23 cellular contexts compared by ENCODE assay signal in the genomic region with DNA sequence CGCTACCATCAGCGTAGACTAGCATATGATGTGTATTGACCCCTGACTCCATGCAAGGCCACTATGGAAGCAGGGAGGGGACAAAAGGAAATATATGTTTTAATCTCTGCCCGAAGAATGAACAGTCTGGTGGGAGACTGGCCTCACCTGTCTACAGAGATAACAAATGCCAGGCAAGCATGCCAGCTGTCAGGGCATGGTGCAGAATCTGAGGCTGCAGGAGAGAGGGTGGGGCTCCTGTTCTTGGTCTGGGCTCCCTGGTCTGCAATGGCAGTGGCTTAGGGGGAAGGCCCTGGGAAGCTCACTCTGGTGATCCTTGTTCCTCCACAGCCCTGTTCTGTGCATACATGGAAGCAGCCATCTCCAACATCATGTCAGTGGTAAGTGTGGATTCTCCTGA. TPM values are rescaled to one million over a fixed set of nuclear protein-coding genes. Genes with fewer than 3 reads are reported as not detected.
DNase-seq lines count a peak whose midpoint lies in the region; ATAC-seq and TF ChIP-seq lines count a peak whose summit lies in the region.
"Had no signal": no experiment of that assay in that cellular context is flagged by ENCODE, and none has a peak within 500 bp of the region (broad histone marks: within the 10 kb centered on the region; RNA-seq: fewer than 3 reads in every experiment).

No MANE protein-coding gene starts in this region.

- H3K4me2 ChIP-seq in mesenchymal stem cell (ENCODE audit: low read length, poor library complexity, severe bottlenecking): no peak overlapping the region
- H3K4me2 ChIP-seq: A549, BLaER1 had no signal

- TF ChIP-seq POLR2A in gastroesophageal sphincter (IDR thresholded peaks at IDR 0.05) (no peak), uterus (IDR thresholded peaks at IDR 0.05) (no peak), right lobe of liver (IDR thresholded peaks at IDR 0.05) (no peak)

- no peak overlapping the region for H2BK12ac ChIP-seq in mesenchymal stem cell (ENCODE audit: low read length in 2 of 2)

- H4K8ac ChIP-seq in mesenchymal stem cell (ENCODE audit: low read length): no peak overlapping the region

- H3K36me3 ChIP-seq in gastroesophageal sphincter (no peaks in the 10 kb centered on the region), mesenchymal stem cell (ENCODE audit: control insufficient read depth in 1 of 2, insufficient read depth in 2 of 2, low read depth in 1 of 2, low read length in 2 of 2) (no peaks in the 10 kb centered on the region), upper lobe of right lung (no peaks in the 10 kb centered on the region), uterus (no peaks in the 10 kb centered on the region), right lobe of liver (no peaks in the 10 kb centered on the region)
- H3K36me3 ChIP-seq: BLaER1 had no signal

- TF ChIP-seq CTCF in gastroesophageal sphincter (IDR thresholded peaks at IDR 0.05) (no peak), upper lobe of right lung (IDR thresholded peaks at IDR 0.05) (no peak), uterus (IDR thresholded peaks at IDR 0.05) (no peak), right lobe of liver (IDR thresholded peaks at IDR 0.05) (no peak)

- H3K4me3 ChIP-seq in gastroesophageal sphincter (no peak overlapping the region), mesenchymal stem cell (ENCODE audit: insufficient read depth in 1 of 2, low read depth in 1 of 2, low read length in 2 of 2) (no peak overlapping the region), upper lobe of right lung (no peak overlapping the region), uterus (no peak overlapping the region), right lobe of liver (no peak overlapping the region)
- H3K4me3 ChIP-seq: A549, BLaER1 had no signal

- H2AK5ac ChIP-seq in mesenchymal stem cell (ENCODE audit: low read length, severe bottlenecking): peak overlapping the region; percentile 95

- DNase-seq in mesenchymal stem cell (no peak), upper lobe of right lung (no peak), uterus (no peak), right lobe of liver (no peak), NCI-H1105 (lab: John Stamatoyannopoulos, UW) (no peak), 8988T (no peak)
- no peak for DNase-seq in stimulated activated effector memory CD8-positive, alpha-beta T cell treated with anti-CD3 and anti-CD28 coated beads, Interleukin-12 subunit alpha, Interleukin-12 subunit beta, amount 100 ng/mL, for 72 hours (ENCODE audit: low spot score in 2 of 2)
- DNase-seq: CD4-positive, alpha-beta memory T cell; DMS153; DMS79; GDM1; GOT3; H7; HFFc6 had no signal

- H3K18ac ChIP-seq in mesenchymal stem cell (ENCODE audit: low read depth in 1 of 2, low read length in 2 of 2): no peak overlapping the region

- no peaks in the 10 kb centered on the region for H3K4me1 Mint-ChIP-seq in stimulated activated effector memory CD8-positive, alpha-beta T cell treated with anti-CD3 and anti-CD28 coated beads, Interleukin-12 subunit alpha, Interleukin-12 subunit beta, amount 100 ng/mL, for 72 hours
- H3K4me1 Mint-ChIP-seq: CD4-positive, alpha-beta memory T cell; IgD-negative memory B cell had no signal

- no peak overlapping the region for H3K14ac ChIP-seq in mesenchymal stem cell (ENCODE audit: low read length in 2 of 2)

- no peak overlapping the region for H3K4me3 Mint-ChIP-seq in stimulated activated effector memory CD8-positive, alpha-beta T cell treated with anti-CD3 and anti-CD28 coated beads, Interleukin-12 subunit alpha, Interleukin-12 subunit beta, amount 100 ng/mL, for 72 hours
- H3K4me3 Mint-ChIP-seq: CD14-positive monocyte; CD4-positive, alpha-beta memory T cell; HFFc6; IgD-negative memory B cell had no signal

- intact Hi-C loops in upper lobe of right lung (cut with DNase I) (no loop called here), uterus (cut with DNase I; ENCODE audit: low total_unique reads) (no loop called here), right lobe of liver (cut with DNase I) (no loop called here)

- H3K27ac Mint-ChIP-seq in stimulated activated effector memory CD8-positive, alpha-beta T cell treated with anti-CD3 and anti-CD28 coated beads, Interleukin-12 subunit alpha, Interleukin-12 subunit beta, amount 100 ng/mL, for 72 hours: no peak overlapping the region
- H3K27ac Mint-ChIP-seq: CD14-positive monocyte, HFFc6, IgD-negative memory B cell had no signal

- TF ChIP-seq EP300 in gastroesophageal sphincter (IDR thresholded peaks at IDR 0.05): no peak

- no peak overlapping the region for H2AFZ ChIP-seq in mesenchymal stem cell (ENCODE audit: low read depth, low read length)

- H3K27ac ChIP-seq in gastroesophageal sphincter: peak overlapping the region in 3 of 4 donors; percentile 59 to 91 (median 69)
- H3K27ac ChIP-seq in mesenchymal stem cell (ENCODE audit: low read length, poor library complexity, severe bottlenecking): no peak overlapping the region
- peak overlapping the region; percentile 42 for H3K27ac ChIP-seq in upper lobe of right lung
- H3K27ac ChIP-seq in uterus: no peak overlapping the region
- H3K27ac ChIP-seq in right lobe of liver: no peak overlapping the region
- H3K27ac ChIP-seq: A549, BLaER1 had no signal

- no peak overlapping the region for H3K23ac ChIP-seq in mesenchymal stem cell (ENCODE audit: low read length in 2 of 2)

- H2BK5ac ChIP-seq in mesenchymal stem cell (ENCODE audit: low read depth, low read length, poor library complexity, severe bottlenecking): no peak overlapping the region

- H3K9ac ChIP-seq in mesenchymal stem cell (ENCODE audit: low read length): no peak overlapping the region
- H3K9ac ChIP-seq: BLaER1 had no signal

- H2BK120ac ChIP-seq in mesenchymal stem cell (ENCODE audit: low read depth, low read length): no peak overlapping the region

- H2BK15ac ChIP-seq in mesenchymal stem cell (ENCODE audit: low read depth, poor library complexity, severe bottlenecking): no peak overlapping the region

- no peak overlapping the region for H4K91ac ChIP-seq in mesenchymal stem cell (ENCODE audit: low read length)

- H3K9me3 Mint-ChIP-seq in stimulated activated effector memory CD8-positive, alpha-beta T cell treated with anti-CD3 and anti-CD28 coated beads, Interleukin-12 subunit alpha, Interleukin-12 subunit beta, amount 100 ng/mL, for 72 hours: no peaks in the 10 kb centered on the region
- H3K9me3 Mint-ChIP-seq: CD14-positive monocyte, HFFc6 had no signal

- H3K27me3 ChIP-seq in gastroesophageal sphincter (no peaks in the 10 kb centered on the region), mesenchymal stem cell (ENCODE audit: control insufficient read depth in 1 of 2, insufficient read depth in 1 of 2, low read length in 2 of 2) (no peaks in the 10 kb centered on the region), upper lobe of right lung (no peaks in the 10 kb centered on the region), uterus (no peaks in the 10 kb centered on the region), right lobe of liver (no peaks in the 10 kb centered on the region)
- H3K27me3 ChIP-seq: BLaER1 had no signal

- H3K9me3 ChIP-seq in gastroesophageal sphincter (peaks cover 0 to 5% (median 0%) of the 10 kb centered on the region in 3 donors), mesenchymal stem cell (ENCODE audit: control insufficient read depth, low read length) (no peaks in the 10 kb centered on the region), upper lobe of right lung (no peaks in the 10 kb centered on the region), uterus (no peaks in the 10 kb centered on the region), right lobe of liver (no peaks in the 10 kb centered on the region)
- H3K9me3 ChIP-seq: A549, BLaER1 had no signal

- H3K79me1 ChIP-seq in mesenchymal stem cell (replicated peaks; ENCODE audit: low read length, poor library complexity, severe bottlenecking): no peaks in the 10 kb centered on the region

- no peaks in the 10 kb centered on the region for H3K36me3 Mint-ChIP-seq in stimulated activated effector memory CD8-positive, alpha-beta T cell treated with anti-CD3 and anti-CD28 coated beads, Interleukin-12 subunit alpha, Interleukin-12 subunit beta, amount 100 ng/mL, for 72 hours
- H3K36me3 Mint-ChIP-seq: CD14-positive monocyte; CD4-positive, alpha-beta memory T cell; IgD-negative memory B cell had no signal

- no peak for ATAC-seq in gastroesophageal sphincter
- ATAC-seq in stimulated activated effector memory CD8-positive, alpha-beta T cell treated with anti-CD3 and anti-CD28 coated beads, Interleukin-12 subunit alpha, Interleukin-12 subunit beta, amount 100 ng/mL, for 72 hours: peak; percentile 14
- ATAC-seq in upper lobe of right lung: peak; percentile 7
- no peak for ATAC-seq in right lobe of liver
- ATAC-seq: A549, HCT116, HepG2 had no signal

- 80% methylated on average over 2 of the region's 3 CpGs for WGBS in gastroesophageal sphincter (ENCODE audit: low coverage in 1 of 2), 2 donors
- 91% methylated on average over 3 of the region's 3 CpGs for WGBS in mesenchymal stem cell
- 82% methylated on average over 3 of the region's 3 CpGs for WGBS in right lobe of liver (ENCODE audit: insufficient coverage, low coverage, low lambda C conversion rate, missing lambda C conversion rate)

- H3K4me1 ChIP-seq in gastroesophageal sphincter: peaks cover 10 to 48% (median 20%) of the 10 kb centered on the region in 3 donors
- peaks cover 19% of the 10 kb centered on the region for H3K4me1 ChIP-seq in mesenchymal stem cell (ENCODE audit: control insufficient read depth, insufficient read depth, low read depth, low read length)
- peaks cover 8% of the 10 kb centered on the region for H3K4me1 ChIP-seq in upper lobe of right lung
- peaks cover 0 to 8% of the 10 kb centered on the region in 2 donors for H3K4me1 ChIP-seq in uterus
- no peaks in the 10 kb centered on the region for H3K4me1 ChIP-seq in right lobe of liver
- H3K4me1 ChIP-seq: A549, BLaER1 had no signal

- H3K4ac ChIP-seq in mesenchymal stem cell (ENCODE audit: low read depth in 1 of 2, low read length in 2 of 2): no peak overlapping the region

RNA-seq across cellular contexts. Expression of a gene that starts 27.5 kb away (rescaled TPM):
- total RNA-seq in gastroesophageal sphincter (under 1 TPM in 1 of 4 donors, not detected in 3; 0.15 TPM), upper lobe of right lung (not detected), uterus (not detected), right lobe of liver (under 1 TPM in 3 of 6 experiments, not detected in 3; 0.04 to 0.10 (median 0.07) TPM)
- not detected for polyA plus RNA-seq in mesenchymal stem cell (2013, experiment 1 of 2)
- polyA plus RNA-seq in mesenchymal stem cell (2013, experiment 2 of 2): not detected
- total RNA-seq: Daoy, H7, HepG2, HFFc6 had no signal
- polyA plus RNA-seq: A549, AG04450, CD14-positive monocyte, HepG2, IgD-negative memory B cell had no signal

Comparison
In these comparisons a context has a peak if more than half of its experiments do, and no peak if none do; other contexts are left out.
1. ATAC-seq: peak in stimulated activated effector memory CD8-positive, alpha-beta T cell treated with anti-CD3 and anti-CD28 coated beads, Interleukin-12 subunit alpha, Interleukin-12 subunit beta, amount 100 ng/mL, for 72 hours (single experiment) and upper lobe of right lung (single experiment); none in gastroesophageal sphincter (single experiment) and right lobe of liver (0 of 4).
2. H3K27ac ChIP-seq: peak in gastroesophageal sphincter (3 of 4) and upper lobe of right lung (single experiment); none in mesenchymal stem cell (single experiment), uterus (0 of 2) and right lobe of liver (0 of 3).